Comparison of ENCODE assay signal across 10 cellular contexts in the genomic region with DNA sequence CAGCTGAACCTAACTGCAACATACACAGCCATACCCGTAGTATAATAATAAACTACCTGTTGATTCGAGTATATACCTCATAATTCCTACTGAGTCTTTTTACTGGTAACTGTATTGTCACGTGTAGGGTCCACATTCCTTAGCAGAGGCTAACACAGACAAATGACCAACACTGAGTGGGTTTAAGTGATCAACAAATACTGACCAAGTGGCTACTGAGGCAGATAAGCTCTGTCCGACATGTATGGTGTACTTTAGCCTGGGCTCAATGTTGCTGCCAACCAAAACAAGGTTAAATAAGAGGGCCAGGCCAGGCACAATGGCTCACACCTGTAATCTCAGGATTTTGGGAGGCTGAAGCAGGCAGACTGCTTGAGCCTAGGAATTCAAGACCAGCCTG. TPM values are rescaled to one million over a fixed set of nuclear protein-coding genes. Genes with fewer than 3 reads are reported as not detected.
DNase-seq lines count a peak whose midpoint lies in the region; ATAC-seq and TF ChIP-seq lines count a peak whose summit lies in the region.
"Had no signal": no experiment of that assay in that cellular context is flagged by ENCODE, and none has a peak within 500 bp of the region (broad histone marks: within the 10 kb centered on the region; RNA-seq: fewer than 3 reads in every experiment).

No MANE protein-coding gene starts in this region.

- H3K4ac ChIP-seq in mesendoderm (ENCODE audit: low read depth, low read length), result no peak overlapping the region

- no peak overlapping the region for H4K8ac ChIP-seq in mesendoderm (ENCODE audit: low read depth, low read length)

- H3K4me2 ChIP-seq in SU-DHL-6 (ENCODE audit: low read depth, low read length, poor library complexity, severe bottlenecking) (peak overlapping the region; percentile 80), mesendoderm (ENCODE audit: low read length) (no peak overlapping the region)
- H3K4me2 ChIP-seq: A549 had no signal

- no peak for TF ChIP-seq EP300 in stomach (IDR thresholded peaks at IDR 0.05)

- peaks cover 41% of the 10 kb centered on the region for H3K79me1 ChIP-seq in mesendoderm (ENCODE audit: low read length)

- peaks cover 32% of the 10 kb centered on the region for H3F3A ChIP-seq in SU-DHL-6 (ENCODE audit: insufficient read depth)

- H4K20me1 ChIP-seq in SU-DHL-6 (ENCODE audit: low read depth, low read length), result peaks cover 44% of the 10 kb centered on the region

- TF ChIP-seq CTCF in SU-DHL-6 (IDR thresholded peaks at IDR 0.05; ENCODE audit: insufficient read depth, low read length, poor library complexity, severe bottlenecking) (no peak), esophagus squamous epithelium (IDR thresholded peaks at IDR 0.05) (no peak), stomach (IDR thresholded peaks at IDR 0.05) (no peak)

- H3K36me3 Mint-ChIP-seq in activated CD4-positive, alpha-beta T cell treated with anti-CD3 and anti-CD28 coated beads, Interleukin-2, amount 10 ng/mL, durations not matched to agents 24 days and 14 days (ENCODE audit: low read depth), result peaks cover 23% of the 10 kb centered on the region

- no peak overlapping the region for H4K5ac ChIP-seq in mesendoderm (ENCODE audit: low read length)

- no peak overlapping the region for H3K23ac ChIP-seq in mesendoderm (ENCODE audit: low read length)

- peaks cover 22% of the 10 kb centered on the region for H3K36me3 ChIP-seq in SU-DHL-6 (ENCODE audit: low read length)
- H3K36me3 ChIP-seq in esophagus squamous epithelium, result peaks cover 0 to 4% (median 0%) of the 10 kb centered on the region in 3 donors
- no peaks in the 10 kb centered on the region for H3K36me3 ChIP-seq in stomach
- no peaks in the 10 kb centered on the region for H3K36me3 ChIP-seq in mesendoderm (ENCODE audit: control insufficient read depth, insufficient read depth, low read length)

- H3K27ac ChIP-seq in SU-DHL-6 (ENCODE audit: low read depth, low read length), result peak overlapping the region; percentile 84
- peak overlapping the region in 3 of 4 donors; percentile 6 to 71 (median 58) for H3K27ac ChIP-seq in esophagus squamous epithelium
- peak overlapping the region in 4 of 5 donors; percentile 45 to 77 (median 62) for H3K27ac ChIP-seq in stomach
- H3K27ac ChIP-seq in mesendoderm (ENCODE audit: low read depth, low read length), result no peak overlapping the region
- H3K27ac ChIP-seq: A549 had no signal

- WGBS in esophagus squamous epithelium, 2 donors, result 82 to 92% methylated on average over 3 to 4 of the region's 4 CpGs
- 71 to 86% (median 74%) methylated on average over 4 of the region's 4 CpGs for WGBS in stomach, 5 donors
- WGBS in mesendoderm (ENCODE audit: extremely low coverage, insufficient coverage, low lambda C conversion rate), result no CpG with 5 or more reads among the region's 4 CpGs

- H2AFZ ChIP-seq in SU-DHL-6 (ENCODE audit: low read depth, low read length, severe bottlenecking), result no peak overlapping the region

- H3K9me3 ChIP-seq in SU-DHL-6 (ENCODE audit: insufficient read depth, low read length), result no peaks in the 10 kb centered on the region
- no peaks in the 10 kb centered on the region for H3K9me3 ChIP-seq in esophagus squamous epithelium
- no peaks in the 10 kb centered on the region for H3K9me3 ChIP-seq in stomach
- H3K9me3 ChIP-seq: A549 had no signal

- no peak overlapping the region for H2BK5ac ChIP-seq in mesendoderm (ENCODE audit: low read length)

- no peak overlapping the region for H3K18ac ChIP-seq in mesendoderm (ENCODE audit: low read length)

- intact Hi-C loops in activated CD4-positive, alpha-beta T cell treated with anti-CD3 and anti-CD28 coated beads, Interleukin-2, amount 10 ng/mL, durations not matched to agents 24 days and 14 days (cut with micrococcal nuclease), result loop anchor here (10.0 kb wide), 2 partner anchors 341 to 941 kb away; a partner anchor contains a TSS
- intact Hi-C loops in esophagus squamous epithelium (cut with DNase I) (no loop called here), stomach (cut with DNase I; ENCODE audit: low total_unique reads) (no loop called here), sciatic nerve (cut with DNase I) (no loop called here)

- DNase-seq in activated CD4-positive, alpha-beta T cell treated with anti-CD3 and anti-CD28 coated beads, Interleukin-2, amount 10 ng/mL, durations not matched to agents 24 days and 14 days, result no peak
- no peak for DNase-seq in activated CD4-positive, alpha-beta T cell treated with anti-CD3 and anti-CD28 coated beads, Interleukin-2, amount 50 U/mL, for 4 hours
- DNase-seq in esophagus squamous epithelium (lab: John Stamatoyannopoulos, UW) (no peak), stomach (no peak), mesendoderm (no peak), sciatic nerve (ENCODE audit: low spot score) (no peak)
- no peak for DNase-seq in activated CD4-positive, CD25-positive, alpha-beta regulatory T cell (lab: John Stamatoyannopoulos, UW)
- DNase-seq: NCI-H1436 treated with DMSO at 0.1 percent for 48 hours had no signal

- H3K9me2 ChIP-seq in SU-DHL-6 (replicated peaks; ENCODE audit: insufficient read depth, low read length), result no peaks in the 10 kb centered on the region

- no peak overlapping the region for H2AK5ac ChIP-seq in mesendoderm (ENCODE audit: low read length)

- H3K27me3 ChIP-seq in SU-DHL-6 (ENCODE audit: low read length) (no peaks in the 10 kb centered on the region), esophagus squamous epithelium (no peaks in the 10 kb centered on the region), stomach (no peaks in the 10 kb centered on the region), mesendoderm (ENCODE audit: insufficient read depth, low read length, poor library complexity) (no peaks in the 10 kb centered on the region)

- peak overlapping the region; percentile 81 for H3K4me3 Mint-ChIP-seq in activated CD4-positive, alpha-beta T cell treated with anti-CD3 and anti-CD28 coated beads, Interleukin-2, amount 10 ng/mL, durations not matched to agents 24 days and 14 days

- TF ChIP-seq POLR2A in esophagus squamous epithelium (IDR thresholded peaks at IDR 0.05) (no peak), stomach (IDR thresholded peaks at IDR 0.05) (no peak)

- H2BK15ac ChIP-seq in mesendoderm (replicated peaks; ENCODE audit: low read depth), result no peak overlapping the region

- H3K27ac Mint-ChIP-seq in activated CD4-positive, alpha-beta T cell treated with anti-CD3 and anti-CD28 coated beads, Interleukin-2, amount 10 ng/mL, durations not matched to agents 24 days and 14 days, result peak overlapping the region; percentile 97

- no peak overlapping the region for H2BK120ac ChIP-seq in mesendoderm (ENCODE audit: low read depth, low read length)

- H3K4me3 ChIP-seq in SU-DHL-6 (ENCODE audit: insufficient read depth, low read length, poor library complexity, severe bottlenecking) (peak overlapping the region; percentile 33), esophagus squamous epithelium (peak overlapping the region in 2 of 4 donors; percentile 1 to 42), stomach (peak overlapping the region in 2 of 4 donors; percentile 12 to 13), mesendoderm (ENCODE audit: low read length) (no peak overlapping the region)
- H3K4me3 ChIP-seq: A549 had no signal

- peaks cover 100% of the 10 kb centered on the region for H3K79me2 ChIP-seq in SU-DHL-6 (ENCODE audit: insufficient read depth, low read length)
- peaks cover 83% of the 10 kb centered on the region for H3K79me2 ChIP-seq in mesendoderm (ENCODE audit: control insufficient read depth, insufficient read depth, low read length)

- ATAC-seq in sciatic nerve, result no peak
- ATAC-seq: A549 had no signal

- no peak overlapping the region for H3K56ac ChIP-seq in mesendoderm (ENCODE audit: low read length)

- peaks cover 68% of the 10 kb centered on the region for H3K4me1 Mint-ChIP-seq in activated CD4-positive, alpha-beta T cell treated with anti-CD3 and anti-CD28 coated beads, Interleukin-2, amount 10 ng/mL, durations not matched to agents 24 days and 14 days

- H3K9ac ChIP-seq in SU-DHL-6 (ENCODE audit: low read length), result peak overlapping the region; percentile 38
- no peak overlapping the region for H3K9ac ChIP-seq in mesendoderm (ENCODE audit: low read length)

- peaks cover 0 to 57% (median 7%) of the 10 kb centered on the region in 3 donors for H3K4me1 ChIP-seq in esophagus squamous epithelium
- H3K4me1 ChIP-seq in stomach, result peaks cover 0 to 53% (median 27%) of the 10 kb centered on the region in 4 donors
- H3K4me1 ChIP-seq in mesendoderm (ENCODE audit: control insufficient read depth, low read depth, low read length), result peaks cover 13% of the 10 kb centered on the region
- H3K4me1 ChIP-seq: A549 had no signal

- H3K9me3 Mint-ChIP-seq in activated CD4-positive, alpha-beta T cell treated with anti-CD3 and anti-CD28 coated beads, Interleukin-2, amount 10 ng/mL, durations not matched to agents 24 days and 14 days, result no peaks in the 10 kb centered on the region

- H3K27me3 Mint-ChIP-seq in activated CD4-positive, alpha-beta T cell treated with anti-CD3 and anti-CD28 coated beads, Interleukin-2, amount 10 ng/mL, durations not matched to agents 24 days and 14 days, result no peaks in the 10 kb centered on the region

RNA-seq across cellular contexts. Expression of a gene that starts 12.7 kb away (rescaled TPM):
- total RNA-seq in activated CD4-positive, alpha-beta T cell treated with anti-CD3 and anti-CD28 coated beads, Interleukin-2, amount 10 ng/mL, durations not matched to agents 24 days and 14 days, result 122 and 126 TPM in 2 replicates
- total RNA-seq in esophagus squamous epithelium (10 to 100 TPM; 12.4 to 50.0 (median 33.2) TPM), stomach (10 to 100 TPM in 4 of 5 donors, 1 to 10 TPM in 1; 2.6 to 57.8 (median 25.4) TPM), sciatic nerve (115 TPM)
- polyA plus RNA-seq in stomach, result 10 to 100 TPM in 1 of 3 donors, 1 to 10 TPM in 2; 7.2 to 13.5 (median 8.7) TPM
- 130 TPM for polyA plus RNA-seq in mesendoderm (2013, experiment 1 of 2)
- polyA plus RNA-seq in mesendoderm (2013, experiment 2 of 2), result 128 TPM
